Comparison of ENCODE assay signal across 1 cellular context in genomic region chr14:94345344-94346072, GRCh38.
TF ChIP-seq lines count a peak whose summit lies in the region.

No MANE protein-coding gene starts in this region.

TF ChIP-seq in HepG2, 621 proteins besides CTCF, POLR2A, EP300 and RAD21:
- TF ChIP-seq MEF2D (CRISPR knock-in tag; IDR thresholded peaks at IDR 0.05), result no peak
- TF ChIP-seq AKNA (CRISPR knock-in tag; IDR thresholded peaks at IDR 0.05; ENCODE audit: borderline replicate concordance), result no peak
- no peak for TF ChIP-seq IRX3 (CRISPR knock-in tag; IDR thresholded peaks at IDR 0.05; ENCODE audit: borderline replicate concordance, low read depth)
- peak; percentile 41; the same call in 1 of the 2 replicates for TF ChIP-seq FOXA3 (CRISPR knock-in tag; IDR thresholded peaks at IDR 0.05)
- TF ChIP-seq ATF3 (CRISPR knock-in tag; IDR thresholded peaks at IDR 0.05), result peak; percentile 52; the same call in 1 of the 2 replicates
- TF ChIP-seq ARID5B (CRISPR knock-in tag; IDR thresholded peaks at IDR 0.05), result peak; percentile 37; the same call in 1 of the 2 replicates
- TF ChIP-seq ZNF740 (CRISPR knock-in tag; IDR thresholded peaks at IDR 0.05), result no peak
- TF ChIP-seq ZNF580 (CRISPR knock-in tag; IDR thresholded peaks at IDR 0.05; ENCODE audit: borderline replicate concordance, low read depth), result no peak
- peak; percentile 59 for TF ChIP-seq ELF3 (CRISPR knock-in tag; IDR thresholded peaks at IDR 0.05)
- TF ChIP-seq GATA4 (IDR thresholded peaks at IDR 0.05; ENCODE audit: borderline replicate concordance, low read depth), result no peak
- no peak for TF ChIP-seq DRAP1 (CRISPR knock-in tag; IDR thresholded peaks at IDR 0.05)
- no peak for TF ChIP-seq PREB (CRISPR knock-in tag; IDR thresholded peaks at IDR 0.05)
- no peak for TF ChIP-seq ATF2 (CRISPR knock-in tag; IDR thresholded peaks at IDR 0.05)
- no peak for TF ChIP-seq THAP7 (CRISPR knock-in tag; IDR thresholded peaks at IDR 0.05)
- peak; percentile 81; the same call in 1 of the 2 replicates for TF ChIP-seq ZNF644 (CRISPR knock-in tag; IDR thresholded peaks at IDR 0.05; ENCODE audit: low read depth)
- no peak for TF ChIP-seq ZKSCAN5 (CRISPR knock-in tag; IDR thresholded peaks at IDR 0.05)
- TF ChIP-seq FOSL1 (CRISPR knock-in tag; IDR thresholded peaks at IDR 0.05; ENCODE audit: borderline replicate concordance), result peak; percentile 60
- TF ChIP-seq FOSL2 (CRISPR knock-in tag; IDR thresholded peaks at IDR 0.05), result peak; percentile 96
- no peak for TF ChIP-seq NCOA1 (CRISPR knock-in tag; IDR thresholded peaks at IDR 0.05)
- TF ChIP-seq NFE2L1 (CRISPR knock-in tag; IDR thresholded peaks at IDR 0.05; ENCODE audit: borderline replicate concordance), result no peak
- TF ChIP-seq ZNF772 (CRISPR knock-in tag; IDR thresholded peaks at IDR 0.05), result no peak
- TF ChIP-seq SAP130 (CRISPR knock-in tag; IDR thresholded peaks at IDR 0.05; ENCODE audit: low read depth), result peak; percentile 40; the same call in 1 of the 2 replicates
- no peak for TF ChIP-seq ZNF232 (CRISPR knock-in tag; IDR thresholded peaks at IDR 0.05; ENCODE audit: borderline replicate concordance)
- no peak for TF ChIP-seq ZNF550 (CRISPR knock-in tag; IDR thresholded peaks at IDR 0.05; ENCODE audit: borderline replicate concordance)
- TF ChIP-seq ZNF841 (CRISPR knock-in tag; IDR thresholded peaks at IDR 0.05; ENCODE audit: borderline replicate concordance), result no peak
- TF ChIP-seq ZNF292 (CRISPR knock-in tag; IDR thresholded peaks at IDR 0.05; ENCODE audit: borderline replicate concordance, low read depth), result no peak
- TF ChIP-seq YEATS4 (CRISPR knock-in tag; IDR thresholded peaks at IDR 0.05; ENCODE audit: borderline replicate concordance), result no peak
- TF ChIP-seq ATF7-NPFF (CRISPR knock-in tag; IDR thresholded peaks at IDR 0.05; ENCODE audit: low read depth), result no peak
- TF ChIP-seq HMG20A (CRISPR knock-in tag; IDR thresholded peaks at IDR 0.05; ENCODE audit: borderline replicate concordance), result peak; percentile 31; the same call in 1 of the 2 replicates
- TF ChIP-seq ZNF747 (CRISPR knock-in tag; IDR thresholded peaks at IDR 0.05; ENCODE audit: borderline replicate concordance), result no peak
- TF ChIP-seq ZNF572 (CRISPR knock-in tag; IDR thresholded peaks at IDR 0.05), result no peak
- peak; percentile 33; the same call in 1 of the 2 replicates for TF ChIP-seq JUNB (CRISPR knock-in tag; IDR thresholded peaks at IDR 0.05; ENCODE audit: borderline replicate concordance)
- no peak for TF ChIP-seq ZNF773 (CRISPR knock-in tag; IDR thresholded peaks at IDR 0.05; ENCODE audit: borderline replicate concordance)
- TF ChIP-seq ZNF263 (CRISPR knock-in tag; IDR thresholded peaks at IDR 0.05), result 0 out of 2 replicates have a peak, but pooled peaks have one; percentile 30
TF ChIP-seq in HepG2: peak in this region for 11.
